In genomic region chr5:28542968-28543367, GRCh38 we compare ENCODE assay signal across 17 cellular contexts.
DNase-seq lines count a peak whose midpoint lies in the region; ATAC-seq, FAIRE-seq and TF ChIP-seq lines count a peak whose summit lies in the region.
"Had no signal": no experiment of that assay in that cellular context is flagged by ENCODE, and none has a peak within 500 bp of the region (broad histone marks: within the 10 kb centered on the region; RNA-seq: fewer than 3 reads in every experiment).

No MANE protein-coding gene starts in this region.

- H3K27ac ChIP-seq in GM12878 (ENCODE audit: control insufficient read depth, insufficient read depth) (no peak overlapping the region), left lung (no peak overlapping the region), neural progenitor cell (no peak overlapping the region), trophoblast cell (ENCODE audit: low read depth, low read length) (no peak overlapping the region)
- H3K27ac ChIP-seq: gastrocnemius medialis had no signal

- no peaks in the 10 kb centered on the region for H3F3A ChIP-seq in neural progenitor cell (ENCODE audit: low read depth)

- H3K36me3 ChIP-seq in GM12878 (ENCODE audit: control insufficient read depth in 2 of 2, insufficient read depth in 2 of 2, low read length in 1 of 2) (no peaks in the 10 kb centered on the region), left lung (no peaks in the 10 kb centered on the region), neural progenitor cell (no peaks in the 10 kb centered on the region), trophoblast cell (ENCODE audit: control insufficient read depth in 1 of 2, insufficient read depth in 2 of 2, low read length in 2 of 2) (no peaks in the 10 kb centered on the region)
- H3K36me3 ChIP-seq: gastrocnemius medialis had no signal

- no TSS peak for BruUV-seq in GM12878 (replicated peaks; lab: Mats Ljungman, UMichigan)

- no peak for TF ChIP-seq RAD21 in GM12878 (IDR thresholded peaks at IDR 0.05; ENCODE audit: insufficient read depth, low read depth, low read length)

- SMC1A ChIA-PET in GM12878 (lab: Charles Lee; ENCODE audit: uncharacterized antibody, unreplicated experiment), result interaction anchor here (0.9 to 2.8 kb wide), 6 partner anchors 9 to 76 kb away, joined by 3 to 10 read pairs (median 6); no protein-coding TSS in a partner anchor

- POLR2A ChIA-PET in GM12878 (lab: Charles Lee), result no interaction called here

- H4K20me1 ChIP-seq in GM12878 (ENCODE audit: control insufficient read depth, insufficient read depth), result no peaks in the 10 kb centered on the region
- no peaks in the 10 kb centered on the region for H4K20me1 ChIP-seq in neural progenitor cell (ENCODE audit: low read depth)

- H3K9ac ChIP-seq in GM12878 (ENCODE audit: control insufficient read depth, insufficient read depth, low read length), result no peak overlapping the region
- no peak overlapping the region for H3K9ac ChIP-seq in neural progenitor cell
- H3K9ac ChIP-seq in trophoblast cell (ENCODE audit: low read length), result no peak overlapping the region

- no peaks in the 10 kb centered on the region for H3K27me3 Mint-ChIP-seq in neural progenitor cell (ENCODE audit: insufficient read depth, low read depth)
- H3K27me3 Mint-ChIP-seq: CD4-positive, CD25-positive, alpha-beta regulatory T cell; IgD-negative memory B cell had no signal

- TF ChIP-seq EP300 in GM12878 (IDR thresholded peaks at IDR 0.05; ENCODE audit: borderline replicate concordance in 1 of 2, control insufficient read depth in 1 of 2, low read depth in 2 of 2, low read length in 2 of 2), result no peak

- DNase-seq in H54 (ENCODE audit: insufficient read length, low spot score), result peak; percentile 17
- DNase-seq in NCI-H2196 (lab: John Stamatoyannopoulos, UW; ENCODE audit: unreplicated experiment), result peak; percentile 45
- DNase-seq in GM12878 (ENCODE audit: low read depth, low spot score), result no peak
- no peak for DNase-seq in left lung
- no peak for DNase-seq in neural progenitor cell (ENCODE audit: low spot score)
- no peak for DNase-seq in trophoblast cell
- DNase-seq: activated T-cell treated with anti-CD3 and anti-CD28 coated beads, Interleukin-2, amount 50 U/mL, for 4 hours; CD4-positive, CD25-positive, alpha-beta regulatory T cell; central memory CD4-positive, alpha-beta T cell; gastrocnemius medialis; left cardiac atrium; NCI-H2081 treated with DMSO at 0.1 percent for 48 hours; nucleus accumbens had no signal

- FAIRE-seq in H54 (lab: Jason Lieb, UNC) (peak; percentile 98), GM12878 (lab: Jason Lieb, UNC) (no peak)
- FAIRE-seq: H1 had no signal

- no peak overlapping the region for H3K18ac ChIP-seq in trophoblast cell (ENCODE audit: low read length)

- ATAC-seq in GM12878 (peak; percentile 87), left lung (peak; percentile 94), HG03196 (IDR thresholded peaks at IDR 0.05; ENCODE audit: unreplicated experiment) (no peak), HG02678 (IDR thresholded peaks at IDR 0.05; ENCODE audit: unreplicated experiment) (no peak)
- ATAC-seq: activated T-cell treated with anti-CD3 and anti-CD28 coated beads, Interleukin-2, amount 50 U/mL, for 4 hours; gastrocnemius medialis had no signal

- H3K4me3 ChIP-seq in GM12878 (no peak overlapping the region), left lung (no peak overlapping the region), neural progenitor cell (no peak overlapping the region), trophoblast cell (ENCODE audit: low read depth, low read length) (no peak overlapping the region)
- H3K4me3 ChIP-seq: gastrocnemius medialis had no signal

- no peak overlapping the region for H2AK5ac ChIP-seq in trophoblast cell (ENCODE audit: low read length)

- TF ChIP-seq POLR2A in H54 (IDR thresholded peaks at IDR 0.05; ENCODE audit: low read depth, low read length), result no peak
- no peak for TF ChIP-seq POLR2A in GM12878 (IDR thresholded peaks at IDR 0.05; ENCODE audit: low read depth, low read length)

- no peaks in the 10 kb centered on the region for H3K9me3 ChIP-seq in GM12878 (replicated peaks; ENCODE audit: control insufficient read depth, insufficient read depth, low read length)
- H3K9me3 ChIP-seq in left lung, result peaks cover 0 to 2% of the 10 kb centered on the region in 2 donors
- H3K9me3 ChIP-seq in neural progenitor cell (ENCODE audit: low read depth), result no peaks in the 10 kb centered on the region
- H3K9me3 ChIP-seq in trophoblast cell (ENCODE audit: insufficient read depth, low read depth, low read length), result no peaks in the 10 kb centered on the region
- H3K9me3 ChIP-seq: gastrocnemius medialis had no signal

- intact Hi-C loops in GM12878 (cut with micrococcal nuclease; ENCODE audit: unreplicated experiment), result no loop called here
- intact Hi-C loops in left lung (cut with DNase I), result no loop called here

- H3K4me3 Mint-ChIP-seq in neural progenitor cell, result no peak overlapping the region
- H3K4me3 Mint-ChIP-seq: activated T-cell treated with anti-CD3 and anti-CD28 coated beads, Interleukin-2, amount 50 U/mL, for 4 hours; CD4-positive, CD25-positive, alpha-beta regulatory T cell; IgD-negative memory B cell had no signal

- no peaks in the 10 kb centered on the region for H3K79me1 ChIP-seq in trophoblast cell (ENCODE audit: low read length)

- H3K4me1 Mint-ChIP-seq in neural progenitor cell, result no peaks in the 10 kb centered on the region
- H3K4me1 Mint-ChIP-seq: CD4-positive, CD25-positive, alpha-beta regulatory T cell; IgD-negative memory B cell had no signal

- no peak overlapping the region for H3K27ac Mint-ChIP-seq in neural progenitor cell
- H3K27ac Mint-ChIP-seq: CD4-positive, CD25-positive, alpha-beta regulatory T cell; IgD-negative memory B cell had no signal

- 11% methylated on average over 3 of the region's 3 CpGs for WGBS in GM12878 (ENCODE audit: insufficient coverage, insufficient replicate concordance, low lambda C conversion rate, missing lambda C conversion rate)
- no CpG with 5 or more reads among the region's 3 CpGs for WGBS in trophoblast cell (ENCODE audit: extremely low coverage, insufficient coverage, insufficient read length)

- H3K4me1 ChIP-seq in GM12878 (ENCODE audit: control insufficient read depth, insufficient read depth, low read length) (no peaks in the 10 kb centered on the region), left lung (no peaks in the 10 kb centered on the region), neural progenitor cell (no peaks in the 10 kb centered on the region), trophoblast cell (ENCODE audit: control insufficient read depth in 1 of 2, insufficient read depth in 2 of 2, low read length in 2 of 2) (peaks cover 0 to 4% of the 10 kb centered on the region in 2 experiments)
- H3K4me1 ChIP-seq: gastrocnemius medialis had no signal

- H3K23ac ChIP-seq in trophoblast cell (ENCODE audit: low read length), result no peak overlapping the region

- no peaks in the 10 kb centered on the region for H3K27me3 ChIP-seq in GM12878 (replicated peaks in 1 of 2; ENCODE audit: control insufficient read depth in 2 of 2, insufficient read depth in 2 of 2, low read length in 1 of 2)
- H3K27me3 ChIP-seq in left lung, result no peaks in the 10 kb centered on the region
- H3K27me3 ChIP-seq in neural progenitor cell, result no peaks in the 10 kb centered on the region
- no peaks in the 10 kb centered on the region for H3K27me3 ChIP-seq in trophoblast cell (ENCODE audit: insufficient read depth, low read length)
- H3K27me3 ChIP-seq: gastrocnemius medialis had no signal

- TF ChIP-seq CTCF in GM12878 (IDR thresholded peaks at IDR 0.05 in 2 of 3, conservative IDR thresholded peaks at IDR 0.05 in 1 of 3; ENCODE audit: control insufficient read depth in 2 of 3, extremely low read depth in 1 of 3, insufficient read depth in 1 of 3, low read depth in 3 of 3, low read length in 3 of 3) (no peak), left lung (IDR thresholded peaks at IDR 0.05) (no peak), neural progenitor cell (IDR thresholded peaks at IDR 0.05) (no peak)

- no peak overlapping the region for H4K91ac ChIP-seq in trophoblast cell (ENCODE audit: low read depth, low read length)

- CTCF ChIA-PET in GM12878 (lab: Yijun Ruan, JAX), result interaction anchor here (1.0 to 2.1 kb wide), 3 partner anchors 19 to 69 kb away, joined by 3 to 20 read pairs (median 3); no protein-coding TSS in a partner anchor

- no peaks in the 10 kb centered on the region for H3K9me3 Mint-ChIP-seq in neural progenitor cell
- H3K9me3 Mint-ChIP-seq: activated T-cell treated with anti-CD3 and anti-CD28 coated beads, Interleukin-2, amount 50 U/mL, for 4 hours had no signal

- no peak overlapping the region for H2BK120ac ChIP-seq in trophoblast cell (ENCODE audit: insufficient read depth, low read length, poor library complexity)

- H3K79me2 ChIP-seq in GM12878 (ENCODE audit: control insufficient read depth, insufficient read depth, low read length) (no peaks in the 10 kb centered on the region), neural progenitor cell (ENCODE audit: low read depth) (no peaks in the 10 kb centered on the region), trophoblast cell (ENCODE audit: control insufficient read depth, insufficient read depth, low read length, poor library complexity) (no peaks in the 10 kb centered on the region)

- H2AFZ ChIP-seq in GM12878 (ENCODE audit: control insufficient read depth, low read depth, low read length) (no peak overlapping the region), neural progenitor cell (replicated peaks) (no peak overlapping the region), trophoblast cell (ENCODE audit: insufficient read depth, low read length, poor library complexity) (no peak overlapping the region)

- H4K12ac ChIP-seq in trophoblast cell (ENCODE audit: low read depth, low read length), result no peak overlapping the region

- H3K4ac ChIP-seq in trophoblast cell (ENCODE audit: low read depth, low read length), result no peak overlapping the region

- H3K36me3 Mint-ChIP-seq in neural progenitor cell, result no peaks in the 10 kb centered on the region
- H3K36me3 Mint-ChIP-seq: CD4-positive, CD25-positive, alpha-beta regulatory T cell; IgD-negative memory B cell had no signal

- no peak overlapping the region for H4K8ac ChIP-seq in trophoblast cell (ENCODE audit: low read depth, low read length)

- no peak overlapping the region for H3K14ac ChIP-seq in trophoblast cell (ENCODE audit: low read length)

- H2BK5ac ChIP-seq in trophoblast cell (ENCODE audit: low read depth, low read length, poor library complexity), result no peak overlapping the region

- in situ Hi-C loops in GM12878 (cut with MboI), result no loop called here

- RAD21 ChIA-PET in GM12878 (lab: Charles Lee; ENCODE audit: unreplicated experiment), result interaction anchor here (1.0 kb wide), 1 partner anchor 70 kb away, joined by 4 read pairs; no protein-coding TSS in a partner anchor

- H3K4me2 ChIP-seq in GM12878 (ENCODE audit: control insufficient read depth, insufficient read depth) (no peak overlapping the region), neural progenitor cell (no peak overlapping the region), trophoblast cell (ENCODE audit: low read length) (no peak overlapping the region)

- H2BK12ac ChIP-seq in trophoblast cell (ENCODE audit: low read length), result no peak overlapping the region

TF ChIP-seq in GM12878, 131 proteins besides CTCF, POLR2A, EP300 and RAD21 (continues in another document):
- no peak for TF ChIP-seq BHLHE40 (IDR thresholded peaks at IDR 0.05; ENCODE audit: borderline replicate concordance in 1 of 2, low read depth in 2 of 2, low read length in 1 of 2)

Comparison
In these comparisons a context has a peak if more than half of its experiments do, and no peak if none do; other contexts are left out.
1. DNase-seq: peak in H54 (single experiment) and NCI-H2196 (single experiment); none in GM12878 (single experiment), left lung (0 of 2), neural progenitor cell (single experiment) and trophoblast cell (0 of 2).
2. ATAC-seq: peak in GM12878 (single experiment) and left lung (single experiment); none in HG03196 (single experiment) and HG02678 (single experiment).